In genomic region chr1:53899206-53899628, GRCh38 we compare ENCODE assay signal across 9 cellular contexts. TPM values are rescaled to one million over a fixed set of nuclear protein-coding genes. Genes with fewer than 3 reads are reported as not detected.
DNase-seq lines count a peak whose midpoint lies in the region; ATAC-seq and TF ChIP-seq lines count a peak whose summit lies in the region.
"Had no signal": no experiment of that assay in that cellular context is flagged by ENCODE, and none has a peak within 500 bp of the region (broad histone marks: within the 10 kb centered on the region; RNA-seq: fewer than 3 reads in every experiment).

No MANE protein-coding gene starts in this region.

- H3K4me3 ChIP-seq in AG10803 (ENCODE audit: low read length): no peak overlapping the region
- no peak overlapping the region for H3K4me3 ChIP-seq in CD4-positive, alpha-beta memory T cell (ENCODE audit: low read length in 2 of 2)
- H3K4me3 ChIP-seq: cardiac muscle cell had no signal

- H3K27me3 ChIP-seq in CD4-positive, alpha-beta memory T cell (ENCODE audit: insufficient read depth, low read length): no peaks in the 10 kb centered on the region
- H3K27me3 ChIP-seq: cardiac muscle cell had no signal

- no peaks in the 10 kb centered on the region for H3K4me1 Mint-ChIP-seq in CD4-positive, alpha-beta memory T cell

- DNase-seq in AG10803 (ENCODE audit: low read depth) (peak; percentile 60), SHP77 (lab: John Stamatoyannopoulos, UW) (peak; percentile 30 to 46), left lobe of liver (ENCODE audit: low spot score) (peak; percentile 95), inferior parietal cortex (ENCODE audit: extremely low spot score) (no peak), AML-193 (lab: John Stamatoyannopoulos, UW) (no peak)
- DNase-seq in CD4-positive, alpha-beta memory T cell: no peak
- DNase-seq: stimulated activated CD4-positive, alpha-beta T cell treated with anti-CD3 and anti-CD28 coated beads, Interleukin-15, amount 100 ng/mL, for 24 hours had no signal

- peaks cover 0 to 3% of the 10 kb centered on the region in 2 donors for H3K36me3 Mint-ChIP-seq in CD4-positive, alpha-beta memory T cell
- H3K36me3 Mint-ChIP-seq: type B pancreatic cell had no signal

- POLR2A ChIA-PET in CD4-positive, alpha-beta memory T cell (lab: Charles Lee; ENCODE audit: partially characterized antibody): interaction anchor here (0.8 kb wide), 1 partner anchor 10 kb away, joined by 3 read pairs; the partner anchor contains the start of gene YIPF1

- H3K4me3 Mint-ChIP-seq in CD4-positive, alpha-beta memory T cell: no peak overlapping the region
- H3K4me3 Mint-ChIP-seq: type B pancreatic cell had no signal

- H3K9me3 ChIP-seq in CD4-positive, alpha-beta memory T cell (ENCODE audit: control insufficient read depth in 1 of 2, low read length in 2 of 2): no peaks in the 10 kb centered on the region

- H3K9me3 Mint-ChIP-seq in CD4-positive, alpha-beta memory T cell: no peaks in the 10 kb centered on the region
- H3K9me3 Mint-ChIP-seq: type B pancreatic cell had no signal

- CTCF ChIA-PET in CD4-positive, alpha-beta memory T cell (lab: Charles Lee; ENCODE audit: partially characterized antibody): interaction anchor here (1.2 kb wide), 1 partner anchor 25 kb away, joined by 3 read pairs; no protein-coding TSS in a partner anchor

- TF ChIP-seq CTCF in AG10803 (conservative IDR thresholded peaks at IDR 0.05; ENCODE audit: low read length): no peak

- H3K36me3 ChIP-seq in CD4-positive, alpha-beta memory T cell (ENCODE audit: insufficient read depth, low read length): no peaks in the 10 kb centered on the region
- H3K36me3 ChIP-seq: cardiac muscle cell had no signal

- no peaks in the 10 kb centered on the region for H3K4me1 ChIP-seq in CD4-positive, alpha-beta memory T cell (ENCODE audit: insufficient read depth, low read length)

- ATAC-seq in left lobe of liver: peak; percentile 79

- H3K27me3 Mint-ChIP-seq in CD4-positive, alpha-beta memory T cell: peaks cover 0 to 3% of the 10 kb centered on the region in 2 donors
- H3K27me3 Mint-ChIP-seq: type B pancreatic cell had no signal

- H3K27ac ChIP-seq in CD4-positive, alpha-beta memory T cell (ENCODE audit: low read depth, low read length): no peak overlapping the region
- H3K27ac ChIP-seq: cardiac muscle cell had no signal

- no peak overlapping the region for H3K27ac Mint-ChIP-seq in CD4-positive, alpha-beta memory T cell
- H3K27ac Mint-ChIP-seq: type B pancreatic cell had no signal

- intact Hi-C loops in CD4-positive, alpha-beta memory T cell (cut with micrococcal nuclease): no loop called here

RNA-seq across cellular contexts. Expression of gene DIO1, which starts 5.2 kb away (rescaled TPM):
- total RNA-seq in left lobe of liver: 39.4 TPM
- not detected for total RNA-seq in CD4-positive, alpha-beta memory T cell
- not detected for polyA plus RNA-seq in CD4-positive, alpha-beta memory T cell
- total RNA-seq: cardiac muscle cell had no signal
- polyA plus RNA-seq: cardiac muscle cell had no signal

RNA-seq across cellular contexts. Expression of gene YIPF1, which starts 9.6 kb away (rescaled TPM):
- total RNA-seq in left lobe of liver: 18.3 TPM
- 10 to 100 TPM; 14.8 to 15.2 TPM for total RNA-seq in CD4-positive, alpha-beta memory T cell
- polyA plus RNA-seq in CD4-positive, alpha-beta memory T cell: 10 to 100 TPM; 25.2 to 30.5 TPM

RNA-seq across cellular contexts. Expression of gene IFT25, which starts 46.3 kb away (rescaled TPM):
- total RNA-seq in left lobe of liver: 14.4 TPM
- 10 to 100 TPM; 47.2 to 50.3 TPM for total RNA-seq in CD4-positive, alpha-beta memory T cell
- polyA plus RNA-seq in CD4-positive, alpha-beta memory T cell: 10 to 100 TPM; 45.5 to 65.4 TPM

RNA-seq across cellular contexts. Expression of gene LRRC42, which starts 46.9 kb away (rescaled TPM):
- total RNA-seq in left lobe of liver: 10.5 TPM
- 1 to 10 TPM; 7.3 to 8.7 TPM for total RNA-seq in CD4-positive, alpha-beta memory T cell
- 1 to 10 TPM; 4.7 to 8.4 TPM for polyA plus RNA-seq in CD4-positive, alpha-beta memory T cell

Comparison
In these comparisons a context has a peak if more than half of its experiments do, and no peak if none do; other contexts are left out.
1. DNase-seq: peak in AG10803 (single experiment), SHP77 (2 of 2) and left lobe of liver (single experiment); none in CD4-positive, alpha-beta memory T cell (0 of 5), inferior parietal cortex (single experiment) and AML-193 (0 of 2).
2. RNA of gene DIO1, which starts 5.2 kb away (total RNA-seq): 39.4 TPM in left lobe of liver (single experiment); not detected in CD4-positive, alpha-beta memory T cell; every median in the first group is over 10 times any median in the second.